8 cellular contexts compared by ENCODE assay signal in the genomic region with DNA sequence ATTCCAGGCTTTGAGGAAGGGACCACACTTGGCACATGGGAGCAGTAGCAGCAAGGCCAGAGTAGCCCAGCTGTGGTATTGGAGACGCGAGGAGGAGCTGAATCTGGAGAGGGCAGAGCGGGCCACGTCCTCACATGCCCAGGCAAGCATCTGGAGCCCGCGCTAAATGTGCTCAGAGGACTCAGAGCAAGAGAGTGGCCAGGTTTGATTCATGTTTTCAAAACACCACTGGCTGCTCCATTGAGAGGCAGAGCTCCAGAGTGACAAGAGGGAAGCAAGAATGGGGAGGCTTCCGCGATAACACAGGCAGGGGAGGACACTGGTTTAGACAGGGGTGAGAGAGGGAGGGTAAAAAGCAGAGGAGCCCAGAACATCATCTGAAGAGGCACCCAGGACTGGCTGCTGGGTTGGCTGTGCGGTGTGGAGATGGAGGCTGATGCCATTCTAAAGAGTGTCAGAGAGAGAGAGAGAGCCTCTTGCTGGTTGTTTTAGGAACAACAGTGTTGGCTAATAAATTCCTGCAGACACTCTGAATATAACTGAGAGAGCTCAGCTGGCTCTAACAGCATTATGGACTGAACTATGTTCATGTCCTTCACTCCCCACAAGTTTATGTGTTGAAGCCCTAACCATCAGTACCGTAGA. TPM values are rescaled to one million over a fixed set of nuclear protein-coding genes. Genes with fewer than 3 reads are reported as not detected.
DNase-seq lines count a peak whose midpoint lies in the region; ATAC-seq and TF ChIP-seq lines count a peak whose summit lies in the region.

No MANE protein-coding gene starts in this region.

- H3K4me3 ChIP-seq in adipocyte (ENCODE audit: low read length) (no peak overlapping the region), right cardiac atrium (ENCODE audit: low read length) (no peak overlapping the region)

- H3K4me1 Mint-ChIP-seq in naive thymus-derived CD8-positive, alpha-beta T cell = peaks cover 8 to 11% (median 8%) of the 10 kb centered on the region in 4 donors

- peak overlapping the region; percentile 95 for H3K27ac ChIP-seq in right cardiac atrium (ENCODE audit: low read length)

- H3K27ac Mint-ChIP-seq in naive thymus-derived CD8-positive, alpha-beta T cell = peak overlapping the region in 2 of 10 donors; percentile 7 to 57

- H3K9me3 ChIP-seq in adipocyte (ENCODE audit: control insufficient read depth, low read length) = no peaks in the 10 kb centered on the region
- H3K9me3 ChIP-seq in right cardiac atrium (ENCODE audit: control insufficient read depth, low read length) = no peaks in the 10 kb centered on the region

- no peak overlapping the region for H3K4me3 Mint-ChIP-seq in naive thymus-derived CD8-positive, alpha-beta T cell

- H3K9ac ChIP-seq in adipocyte (ENCODE audit: low read length) = no peak overlapping the region

- DNase-seq in NCI-H748 (lab: John Stamatoyannopoulos, UW; ENCODE audit: unreplicated experiment) = peak; percentile 47
- no peak for DNase-seq in NCI-H748 treated with DMSO at 0.1 percent for 48 hours (lab: John Stamatoyannopoulos, UW)
- DNase-seq in HT-29 (ENCODE audit: low spot score) = peak; percentile 41
- DNase-seq in adipocyte (ENCODE audit: low read depth) = peak; percentile 76
- peak in 1 of 3 donors; percentile 68 for DNase-seq in right cardiac atrium
- peak; percentile 65 for DNase-seq in superior temporal gyrus (ENCODE audit: extremely low spot score)
- no peak for DNase-seq in omental fat pad (ENCODE audit: low spot score)
- no peak for DNase-seq in naive thymus-derived CD8-positive, alpha-beta T cell

- H3K4me1 ChIP-seq in adipocyte (ENCODE audit: control insufficient read depth, insufficient read depth, low read length) = peaks cover 25% of the 10 kb centered on the region
- peaks cover 19% of the 10 kb centered on the region for H3K4me1 ChIP-seq in right cardiac atrium (ENCODE audit: control insufficient read depth, insufficient read depth, low read length)

- no peaks in the 10 kb centered on the region for H3K27me3 Mint-ChIP-seq in naive thymus-derived CD8-positive, alpha-beta T cell

- peaks cover 0 to 18% (median 8%) of the 10 kb centered on the region in 9 donors for H3K9me3 Mint-ChIP-seq in naive thymus-derived CD8-positive, alpha-beta T cell

- H3K36me3 ChIP-seq in adipocyte (ENCODE audit: control insufficient read depth, insufficient read depth, low read length, severe bottlenecking) = no peaks in the 10 kb centered on the region

- peaks cover 4 to 10% (median 7%) of the 10 kb centered on the region in 3 donors for H3K36me3 Mint-ChIP-seq in naive thymus-derived CD8-positive, alpha-beta T cell

- intact Hi-C loops in right cardiac atrium (cut with DNase I) = loop anchor here in 1 of 4 donors (5.0 kb wide), 1 partner anchor 55 kb away; no protein-coding TSS in a partner anchor

- TF ChIP-seq CTCF in omental fat pad (IDR thresholded peaks at IDR 0.05) = no peak

- POLR2A ChIA-PET in naive thymus-derived CD8-positive, alpha-beta T cell (lab: Charles Lee) = interaction anchor here (0.6 kb wide), 1 partner anchor 862 kb away, joined by 3 read pairs; no protein-coding TSS in a partner anchor

- peak; percentile 70 to 84 for ATAC-seq in right cardiac atrium
- ATAC-seq in omental fat pad (ENCODE audit: low FRiP score) = no peak
- no peak for ATAC-seq in naive thymus-derived CD8-positive, alpha-beta T cell

- 76% methylated on average over 10 of the region's 10 CpGs for WGBS in right cardiac atrium

- no peaks in the 10 kb centered on the region for H3K27me3 ChIP-seq in adipocyte (replicated peaks; ENCODE audit: control insufficient read depth, insufficient read depth, low read length)
- no peaks in the 10 kb centered on the region for H3K27me3 ChIP-seq in right cardiac atrium (ENCODE audit: control insufficient read depth, insufficient read depth)

RNA-seq across cellular contexts. Expression of a gene that starts 32.3 kb away (rescaled TPM):
- 6.9 and 8.3 TPM in 2 replicates for total RNA-seq in HT-29 (2014; rRNA removed; shearing (Covaris generic))
- 10 to 100 TPM; 26.7 to 39.7 (median 30.7) TPM for total RNA-seq in right cardiac atrium
- 32.4 TPM for polyA plus RNA-seq in right cardiac atrium
- 10 to 100 TPM; 62.6 to 73.5 (median 68.7) TPM for total RNA-seq in omental fat pad
- total RNA-seq in naive thymus-derived CD8-positive, alpha-beta T cell = 1 to 10 TPM; 6.8 to 7.5 TPM
- polyA plus RNA-seq in naive thymus-derived CD8-positive, alpha-beta T cell = 10 to 100 TPM; 11.1 to 15.9 (median 13.2) TPM

Comparison
In these comparisons a context has a peak if more than half of its experiments do, and no peak if none do; other contexts are left out.
1. DNase-seq: peak in NCI-H748 (single experiment), HT-29 (single experiment), adipocyte (single experiment) and superior temporal gyrus (single experiment); none in NCI-H748 treated with DMSO at 0.1 percent for 48 hours (single experiment), omental fat pad (single experiment) and naive thymus-derived CD8-positive, alpha-beta T cell (0 of 10).
2. ATAC-seq: peak in right cardiac atrium (2 of 2); none in omental fat pad (single experiment) and naive thymus-derived CD8-positive, alpha-beta T cell (0 of 2).